Comparison of ENCODE assay signal across 1 cellular context in the genomic region with DNA sequence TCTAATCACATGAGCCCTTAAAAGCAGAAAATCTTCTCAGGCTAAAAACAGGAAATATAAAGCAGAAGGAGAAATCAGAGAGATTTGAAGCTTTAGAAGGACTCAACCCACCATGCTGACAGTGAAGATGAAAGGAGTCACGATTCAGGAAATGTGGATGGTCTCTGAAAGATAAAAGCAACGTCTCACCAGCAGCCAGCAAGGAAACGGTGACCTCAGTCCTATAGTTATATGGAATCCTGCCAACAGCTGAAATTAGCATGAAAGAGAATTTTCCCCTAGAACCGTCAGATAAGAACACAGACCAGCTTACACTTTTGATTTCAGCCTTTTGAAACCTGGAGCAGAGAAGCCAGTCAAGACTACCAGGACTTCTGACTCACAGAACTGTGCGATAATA.
TF ChIP-seq lines count a peak whose summit lies in the region.

No MANE protein-coding gene starts in this region.

TF ChIP-seq in GM23338, 12 proteins besides CTCF, POLR2A, EP300 and RAD21 (continued from another document):
- TF ChIP-seq, protein P1, sequence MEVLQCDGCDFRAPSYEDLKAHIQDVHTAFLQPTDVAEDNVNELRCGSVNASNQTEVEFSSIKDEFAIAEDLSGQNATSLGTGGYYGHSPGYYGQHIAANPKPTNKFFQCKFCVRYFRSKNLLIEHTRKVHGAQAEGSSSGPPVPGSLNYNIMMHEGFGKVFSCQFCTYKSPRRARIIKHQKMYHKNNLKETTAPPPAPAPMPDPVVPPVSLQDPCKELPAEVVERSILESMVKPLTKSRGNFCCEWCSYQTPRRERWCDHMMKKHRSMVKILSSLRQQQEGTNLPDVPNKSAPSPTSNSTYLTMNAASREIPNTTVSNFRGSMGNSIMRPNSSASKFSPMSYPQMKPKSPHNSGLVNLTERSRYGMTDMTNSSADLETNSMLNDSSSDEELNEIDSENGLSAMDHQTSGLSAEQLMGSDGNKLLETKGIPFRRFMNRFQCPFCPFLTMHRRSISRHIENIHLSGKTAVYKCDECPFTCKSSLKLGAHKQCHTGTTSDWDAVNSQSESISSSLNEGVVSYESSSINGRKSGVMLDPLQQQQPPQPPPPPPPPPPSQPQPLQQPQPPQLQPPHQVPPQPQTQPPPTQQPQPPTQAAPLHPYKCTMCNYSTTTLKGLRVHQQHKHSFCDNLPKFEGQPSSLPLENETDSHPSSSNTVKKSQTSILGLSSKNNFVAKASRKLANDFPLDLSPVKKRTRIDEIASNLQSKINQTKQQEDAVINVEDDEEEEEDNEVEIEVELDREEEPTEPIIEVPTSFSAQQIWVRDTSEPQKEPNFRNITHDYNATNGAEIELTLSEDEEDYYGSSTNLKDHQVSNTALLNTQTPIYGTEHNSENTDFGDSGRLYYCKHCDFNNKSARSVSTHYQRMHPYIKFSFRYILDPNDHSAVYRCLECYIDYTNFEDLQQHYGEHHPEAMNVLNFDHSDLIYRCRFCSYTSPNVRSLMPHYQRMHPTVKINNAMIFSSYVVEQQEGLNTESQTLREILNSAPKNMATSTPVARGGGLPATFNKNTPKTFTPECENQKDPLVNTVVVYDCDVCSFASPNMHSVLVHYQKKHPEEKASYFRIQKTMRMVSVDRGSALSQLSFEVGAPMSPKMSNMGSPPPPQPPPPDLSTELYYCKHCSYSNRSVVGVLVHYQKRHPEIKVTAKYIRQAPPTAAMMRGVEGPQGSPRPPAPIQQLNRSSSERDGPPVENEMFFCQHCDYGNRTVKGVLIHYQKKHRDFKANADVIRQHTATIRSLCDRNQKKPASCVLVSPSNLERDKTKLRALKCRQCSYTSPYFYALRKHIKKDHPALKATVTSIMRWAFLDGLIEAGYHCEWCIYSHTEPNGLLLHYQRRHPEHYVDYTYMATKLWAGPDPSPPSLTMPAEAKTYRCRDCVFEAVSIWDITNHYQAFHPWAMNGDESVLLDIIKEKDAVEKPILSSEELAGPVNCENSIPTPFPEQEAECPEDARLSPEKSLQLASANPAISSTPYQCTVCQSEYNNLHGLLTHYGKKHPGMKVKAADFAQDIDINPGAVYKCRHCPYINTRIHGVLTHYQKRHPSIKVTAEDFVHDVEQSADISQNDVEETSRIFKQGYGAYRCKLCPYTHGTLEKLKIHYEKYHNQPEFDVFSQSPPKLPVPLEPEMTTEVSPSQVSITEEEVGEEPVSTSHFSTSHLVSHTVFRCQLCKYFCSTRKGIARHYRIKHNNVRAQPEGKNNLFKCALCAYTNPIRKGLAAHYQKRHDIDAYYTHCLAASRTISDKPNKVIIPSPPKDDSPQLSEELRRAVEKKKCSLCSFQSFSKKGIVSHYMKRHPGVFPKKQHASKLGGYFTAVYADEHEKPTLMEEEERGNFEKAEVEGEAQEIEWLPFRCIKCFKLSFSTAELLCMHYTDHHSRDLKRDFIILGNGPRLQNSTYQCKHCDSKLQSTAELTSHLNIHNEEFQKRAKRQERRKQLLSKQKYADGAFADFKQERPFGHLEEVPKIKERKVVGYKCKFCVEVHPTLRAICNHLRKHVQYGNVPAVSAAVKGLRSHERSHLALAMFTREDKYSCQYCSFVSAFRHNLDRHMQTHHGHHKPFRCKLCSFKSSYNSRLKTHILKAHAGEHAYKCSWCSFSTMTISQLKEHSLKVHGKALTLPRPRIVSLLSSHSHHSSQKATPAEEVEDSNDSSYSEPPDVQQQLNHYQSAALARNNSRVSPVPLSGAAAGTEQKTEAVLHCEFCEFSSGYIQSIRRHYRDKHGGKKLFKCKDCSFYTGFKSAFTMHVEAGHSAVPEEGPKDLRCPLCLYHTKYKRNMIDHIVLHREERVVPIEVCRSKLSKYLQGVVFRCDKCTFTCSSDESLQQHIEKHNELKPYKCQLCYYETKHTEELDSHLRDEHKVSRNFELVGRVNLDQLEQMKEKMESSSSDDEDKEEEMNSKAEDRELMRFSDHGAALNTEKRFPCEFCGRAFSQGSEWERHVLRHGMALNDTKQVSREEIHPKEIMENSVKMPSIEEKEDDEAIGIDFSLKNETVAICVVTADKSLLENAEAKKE (CRISPR knock-in tag; IDR thresholded peaks at IDR 0.05): no peak
- TF ChIP-seq POLR2AphosphoS5 (IDR thresholded peaks at IDR 0.05; ENCODE audit: low read depth) (no peak), CREB1 (CRISPR knock-in tag; IDR thresholded peaks at IDR 0.05; ENCODE audit: low read depth) (no peak)
- TF ChIP-seq, protein P2, sequence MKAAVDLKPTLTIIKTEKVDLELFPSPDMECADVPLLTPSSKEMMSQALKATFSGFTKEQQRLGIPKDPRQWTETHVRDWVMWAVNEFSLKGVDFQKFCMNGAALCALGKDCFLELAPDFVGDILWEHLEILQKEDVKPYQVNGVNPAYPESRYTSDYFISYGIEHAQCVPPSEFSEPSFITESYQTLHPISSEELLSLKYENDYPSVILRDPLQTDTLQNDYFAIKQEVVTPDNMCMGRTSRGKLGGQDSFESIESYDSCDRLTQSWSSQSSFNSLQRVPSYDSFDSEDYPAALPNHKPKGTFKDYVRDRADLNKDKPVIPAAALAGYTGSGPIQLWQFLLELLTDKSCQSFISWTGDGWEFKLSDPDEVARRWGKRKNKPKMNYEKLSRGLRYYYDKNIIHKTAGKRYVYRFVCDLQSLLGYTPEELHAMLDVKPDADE (IDR thresholded peaks at IDR 0.05): no peak
